ENCODE assay signal across 26 cellular contexts in genomic region chr5:140186155-140186753, GRCh38.
"Had no signal": no experiment of that assay in that cellular context is flagged by ENCODE, and none has a peak within 500 bp of the region (broad histone marks: within the 10 kb centered on the region; RNA-seq: fewer than 3 reads in every experiment).

No MANE protein-coding gene starts in this region.

- H3K27me3 ChIP-seq: brain microvascular endothelial cell, esophagus muscularis mucosa, foreskin keratinocyte, transverse colon had no signal

- H3K4me1 Mint-ChIP-seq: activated B cell treated with CpG ODN at 0.5 μM for 24 hours had no signal

- ATAC-seq: activated CD8-positive, alpha-beta T cell treated with anti-CD3 and anti-CD28 coated beads for 36 hours; activated T-cell treated with anti-CD3 and anti-CD28 coated beads, Interleukin-2, amount 50 U/mL, for 4 hours; activated T-helper 17 cell treated with anti-CD3 and anti-CD28 coated beads, Interleukin-2, amount 50 U/mL, for 72 hours; foreskin keratinocyte; left ventricle myocardium superior; mucosa of descending colon; sciatic nerve; stimulated activated naive B cell treated with anti-CD40 and anti-IgM and Interleukin-4, amounts not matched to agents 10 μg/mL and 1 μg/mL and 100 μg/mL, for 72 hours had no signal

- H3K4me3 ChIP-seq: esophagus muscularis mucosa, mucosa of descending colon, smooth muscle cell, transverse colon had no signal

- H3K4me2 ChIP-seq: smooth muscle cell had no signal

- H3K27me3 Mint-ChIP-seq: activated B cell treated with CpG ODN at 0.5 μM for 24 hours; activated T-helper 17 cell treated with anti-CD3 and anti-CD28 coated beads, Interleukin-2, amount 50 U/mL, for 72 hours had no signal

- H3K9me3 ChIP-seq: esophagus muscularis mucosa, mucosa of descending colon, transverse colon had no signal

- H3K4me3 Mint-ChIP-seq: activated B cell treated with CpG ODN at 0.5 μM for 24 hours; activated CD8-positive, alpha-beta T cell treated with anti-CD3 and anti-CD28 coated beads for 36 hours; activated T-cell treated with anti-CD3 and anti-CD28 coated beads, Interleukin-2, amount 50 U/mL, for 4 hours; activated T-helper 17 cell treated with anti-CD3 and anti-CD28 coated beads, Interleukin-2, amount 50 U/mL, for 72 hours; endodermal cell; nephron; stimulated activated naive B cell treated with anti-CD40 and anti-IgM and Interleukin-4, amounts not matched to agents 10 μg/mL and 1 μg/mL and 100 μg/mL, for 72 hours had no signal

- H3K4me1 ChIP-seq: foreskin keratinocyte had no signal

- H3K36me3 ChIP-seq: brain microvascular endothelial cell, esophagus muscularis mucosa, transverse colon had no signal

- DNase-seq: activated B cell treated with CpG ODN at 0.5 μM for 24 hours; activated CD4-positive, alpha-beta T cell treated with anti-CD3 and anti-CD28 coated beads, Interleukin-2, amount 50 U/mL, for 1 hour; activated CD8-positive, alpha-beta T cell treated with anti-CD3 and anti-CD28 coated beads for 36 hours; activated gamma-delta T cell treated with Interleukin-2 at 50 U/mL for 16 hours; activated naive CD4-positive, alpha-beta T cell treated with anti-CD3 and anti-CD28 coated beads, Interleukin-2, amount 50 U/mL, for 16 hours; activated T-cell treated with anti-CD3 and anti-CD28 coated beads, Interleukin-2, amount 50 U/mL, for 4 hours; amniotic stem cell; brain microvascular endothelial cell; caudate nucleus; cortex of kidney; endodermal cell; foreskin keratinocyte; left ventricle myocardium superior; mucosa of descending colon; stimulated activated CD4-positive, alpha-beta T cell treated with anti-CD3 and anti-CD28 coated beads, Interleukin-1b, Interleukin-23, amount 100 ng/mL, for 48 hours; stimulated activated naive B cell treated with anti-CD40 and anti-IgM and Interleukin-4, amounts not matched to agents 10 μg/mL and 1 μg/mL and 100 μg/mL, for 72 hours; T-helper 9 cell; transverse colon had no signal

- FAIRE-seq: astrocyte, islet of Langerhans, TTC549 had no signal

- H3K27ac ChIP-seq: brain microvascular endothelial cell, esophagus muscularis mucosa, foreskin keratinocyte, transverse colon had no signal

- H3K27ac Mint-ChIP-seq: activated B cell treated with CpG ODN at 0.5 μM for 24 hours; activated CD8-positive, alpha-beta T cell treated with anti-CD3 and anti-CD28 coated beads for 36 hours; activated T-helper 17 cell treated with anti-CD3 and anti-CD28 coated beads, Interleukin-2, amount 50 U/mL, for 72 hours; endodermal cell; nephron; stimulated activated naive B cell treated with anti-CD40 and anti-IgM and Interleukin-4, amounts not matched to agents 10 μg/mL and 1 μg/mL and 100 μg/mL, for 72 hours had no signal
